Comparison of ENCODE assay signal across 16 cellular contexts in genomic region chr16:87206646-87207451, GRCh38.
A peak's percentile ranks its signal among the peaks of the same experiment; 100 is the strongest.
DNase-seq lines count a peak whose midpoint lies in the region; ATAC-seq and TF ChIP-seq lines count a peak whose summit lies in the region.
"Had no signal": no experiment of that assay in that cellular context is flagged by ENCODE, and none has a peak within 500 bp of the region (broad histone marks: within the 10 kb centered on the region; RNA-seq: fewer than 3 reads in every experiment).

No MANE protein-coding gene starts in this region.

- DNase-seq in A172 (ENCODE audit: low spot score) (peak; percentile 51), NCI-H226 (peak; percentile 89), dedifferentiated amniotic fluid mesenchymal stem cell (ENCODE audit: extremely low spot score) (peak; percentile 53), lower lobe of right lung (no peak), COR-L47 (lab: John Stamatoyannopoulos, UW) (no peak)
- no peak for DNase-seq in activated CD8-positive, alpha-beta T cell treated with anti-CD3 and anti-CD28 coated beads, Interleukin-2, amount 10 ng/mL, durations not matched to agents 7 days and 5 days
- DNase-seq: 8988T; DMS153; effector CD4-positive, alpha-beta T cell; naive thymus-derived CD8-positive, alpha-beta T cell; NCI-H1048; stimulated activated CD4-positive, alpha-beta T cell treated with anti-CD3 and anti-CD28 coated beads, Interleukin-15, amount 100 ng/mL, for 24 hours had no signal

- intact Hi-C loops in lower lobe of right lung (cut with DNase I) = no loop called here

- no peaks in the 10 kb centered on the region for H3K36me3 ChIP-seq in lower lobe of right lung

- H3K27ac ChIP-seq in lower lobe of right lung = peak overlapping the region; percentile 36
- H3K27ac ChIP-seq: HL-60 had no signal

- POLR2A ChIA-PET in activated CD8-positive, alpha-beta T cell treated with anti-CD3 and anti-CD28 coated beads, Interleukin-2, amount 10 ng/mL, durations not matched to agents 7 days and 5 days (lab: Charles Lee) = no interaction called here

- no peaks in the 10 kb centered on the region for H3K9me3 ChIP-seq in lower lobe of right lung

- ATAC-seq in lower lobe of right lung = peak in 1 of 2 donors; percentile 15
- ATAC-seq in activated CD8-positive, alpha-beta T cell treated with anti-CD3 and anti-CD28 coated beads, Interleukin-2, amount 10 ng/mL, durations not matched to agents 7 days and 5 days = no peak
- no peak for ATAC-seq in GM19351 (IDR thresholded peaks at IDR 0.05; ENCODE audit: unreplicated experiment)
- ATAC-seq in HG03039 (IDR thresholded peaks at IDR 0.05; ENCODE audit: unreplicated experiment) = no peak
- ATAC-seq: naive thymus-derived CD8-positive, alpha-beta T cell had no signal

- CTCF ChIA-PET in activated CD8-positive, alpha-beta T cell treated with anti-CD3 and anti-CD28 coated beads, Interleukin-2, amount 10 ng/mL, durations not matched to agents 7 days and 5 days (lab: Charles Lee) = no interaction called here

- H3K27ac Mint-ChIP-seq in activated CD8-positive, alpha-beta T cell treated with anti-CD3 and anti-CD28 coated beads, Interleukin-2, amount 10 ng/mL, durations not matched to agents 7 days and 5 days = no peak overlapping the region
- H3K27ac Mint-ChIP-seq: activated naive CD4-positive, alpha-beta T cell treated with anti-CD3 and anti-CD28 coated beads, Interleukin-2, amount 50 U/mL, for 24 hours; naive thymus-derived CD8-positive, alpha-beta T cell had no signal

- peaks cover 3% of the 10 kb centered on the region for H3K4me1 Mint-ChIP-seq in activated CD8-positive, alpha-beta T cell treated with anti-CD3 and anti-CD28 coated beads, Interleukin-2, amount 10 ng/mL, durations not matched to agents 7 days and 5 days (ENCODE audit: low read depth)
- H3K4me1 Mint-ChIP-seq: activated naive CD4-positive, alpha-beta T cell treated with anti-CD3 and anti-CD28 coated beads, Interleukin-2, amount 50 U/mL, for 24 hours had no signal

- peaks cover 7% of the 10 kb centered on the region for H3K4me1 ChIP-seq in lower lobe of right lung

- H3K36me3 Mint-ChIP-seq in activated CD8-positive, alpha-beta T cell treated with anti-CD3 and anti-CD28 coated beads, Interleukin-2, amount 10 ng/mL, durations not matched to agents 7 days and 5 days (ENCODE audit: low read depth) = no peaks in the 10 kb centered on the region
- H3K36me3 Mint-ChIP-seq: activated naive CD4-positive, alpha-beta T cell treated with anti-CD3 and anti-CD28 coated beads, Interleukin-2, amount 50 U/mL, for 24 hours; naive thymus-derived CD8-positive, alpha-beta T cell had no signal

- H3K4me3 Mint-ChIP-seq in activated CD8-positive, alpha-beta T cell treated with anti-CD3 and anti-CD28 coated beads, Interleukin-2, amount 10 ng/mL, durations not matched to agents 7 days and 5 days = no peak overlapping the region
- H3K4me3 Mint-ChIP-seq: activated naive CD4-positive, alpha-beta T cell treated with anti-CD3 and anti-CD28 coated beads, Interleukin-2, amount 50 U/mL, for 24 hours; naive thymus-derived CD8-positive, alpha-beta T cell had no signal

- H3K27me3 Mint-ChIP-seq in activated CD8-positive, alpha-beta T cell treated with anti-CD3 and anti-CD28 coated beads, Interleukin-2, amount 10 ng/mL, durations not matched to agents 7 days and 5 days (ENCODE audit: low read depth) = peaks cover 5% of the 10 kb centered on the region
- H3K27me3 Mint-ChIP-seq: activated naive CD4-positive, alpha-beta T cell treated with anti-CD3 and anti-CD28 coated beads, Interleukin-2, amount 50 U/mL, for 24 hours had no signal

- H3K27me3 ChIP-seq in lower lobe of right lung (ENCODE audit: low read depth) = no peaks in the 10 kb centered on the region

- H3K4me3 ChIP-seq in lower lobe of right lung = no peak overlapping the region

- no peaks in the 10 kb centered on the region for H3K9me3 Mint-ChIP-seq in activated CD8-positive, alpha-beta T cell treated with anti-CD3 and anti-CD28 coated beads, Interleukin-2, amount 10 ng/mL, durations not matched to agents 7 days and 5 days (ENCODE audit: insufficient read depth)
- H3K9me3 Mint-ChIP-seq: activated naive CD4-positive, alpha-beta T cell treated with anti-CD3 and anti-CD28 coated beads, Interleukin-2, amount 50 U/mL, for 24 hours; naive thymus-derived CD8-positive, alpha-beta T cell had no signal

- TF ChIP-seq CTCF in lower lobe of right lung (IDR thresholded peaks at IDR 0.05) = no peak

Comparison
In these comparisons a context has a peak if more than half of its experiments do, and no peak if none do; other contexts are left out.
1. DNase-seq: peak in A172 (single experiment), NCI-H226 (single experiment) and dedifferentiated amniotic fluid mesenchymal stem cell (single experiment); none in lower lobe of right lung (single experiment), activated CD8-positive, alpha-beta T cell treated with anti-CD3 and anti-CD28 coated beads, Interleukin-2, amount 10 ng/mL, durations not matched to agents 7 days and 5 days (single experiment) and COR-L47 (single experiment).